Comparison of ENCODE assay signal across 1 cellular context in genomic region chr3:10164546-10165393, GRCh38.
TF ChIP-seq lines count a peak whose summit lies in the region.

A gene with protein sequence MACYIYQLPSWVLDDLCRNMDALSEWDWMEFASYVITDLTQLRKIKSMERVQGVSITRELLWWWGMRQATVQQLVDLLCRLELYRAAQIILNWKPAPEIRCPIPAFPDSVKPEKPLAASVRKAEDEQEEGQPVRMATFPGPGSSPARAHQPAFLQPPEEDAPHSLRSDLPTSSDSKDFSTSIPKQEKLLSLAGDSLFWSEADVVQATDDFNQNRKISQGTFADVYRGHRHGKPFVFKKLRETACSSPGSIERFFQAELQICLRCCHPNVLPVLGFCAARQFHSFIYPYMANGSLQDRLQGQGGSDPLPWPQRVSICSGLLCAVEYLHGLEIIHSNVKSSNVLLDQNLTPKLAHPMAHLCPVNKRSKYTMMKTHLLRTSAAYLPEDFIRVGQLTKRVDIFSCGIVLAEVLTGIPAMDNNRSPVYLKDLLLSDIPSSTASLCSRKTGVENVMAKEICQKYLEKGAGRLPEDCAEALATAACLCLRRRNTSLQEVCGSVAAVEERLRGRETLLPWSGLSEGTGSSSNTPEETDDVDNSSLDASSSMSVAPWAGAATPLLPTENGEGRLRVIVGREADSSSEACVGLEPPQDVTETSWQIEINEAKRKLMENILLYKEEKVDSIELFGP (plus strand): TSS chr3:10164919. CDS start chr3:10164955, 36 bp downstream.

TF ChIP-seq in GM12878, 131 proteins besides CTCF, POLR2A, EP300 and RAD21 (continued from another document):
- TF ChIP-seq, protein P1, sequence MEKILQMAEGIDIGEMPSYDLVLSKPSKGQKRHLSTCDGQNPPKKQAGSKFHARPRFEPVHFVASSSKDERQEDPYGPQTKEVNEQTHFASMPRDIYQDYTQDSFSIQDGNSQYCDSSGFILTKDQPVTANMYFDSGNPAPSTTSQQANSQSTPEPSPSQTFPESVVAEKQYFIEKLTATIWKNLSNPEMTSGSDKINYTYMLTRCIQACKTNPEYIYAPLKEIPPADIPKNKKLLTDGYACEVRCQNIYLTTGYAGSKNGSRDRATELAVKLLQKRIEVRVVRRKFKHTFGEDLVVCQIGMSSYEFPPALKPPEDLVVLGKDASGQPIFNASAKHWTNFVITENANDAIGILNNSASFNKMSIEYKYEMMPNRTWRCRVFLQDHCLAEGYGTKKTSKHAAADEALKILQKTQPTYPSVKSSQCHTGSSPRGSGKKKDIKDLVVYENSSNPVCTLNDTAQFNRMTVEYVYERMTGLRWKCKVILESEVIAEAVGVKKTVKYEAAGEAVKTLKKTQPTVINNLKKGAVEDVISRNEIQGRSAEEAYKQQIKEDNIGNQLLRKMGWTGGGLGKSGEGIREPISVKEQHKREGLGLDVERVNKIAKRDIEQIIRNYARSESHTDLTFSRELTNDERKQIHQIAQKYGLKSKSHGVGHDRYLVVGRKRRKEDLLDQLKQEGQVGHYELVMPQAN (conservative IDR thresholded peaks at IDR 0.05): peak; percentile 81; the same call in 1 of the 2 replicates
- TF ChIP-seq SIN3A (IDR thresholded peaks at IDR 0.05; ENCODE audit: low read depth, low read length): peak; percentile 41; the same call in 1 of the 2 replicates
- peak; percentile 45; the same call in 1 of the 2 replicates for TF ChIP-seq ZNF24 (IDR thresholded peaks at IDR 0.05)
- peak; percentile 79; the same call in 1 of the 2 replicates for TF ChIP-seq IKZF1 (conservative IDR thresholded peaks at IDR 0.05)
- TF ChIP-seq, protein P2, sequence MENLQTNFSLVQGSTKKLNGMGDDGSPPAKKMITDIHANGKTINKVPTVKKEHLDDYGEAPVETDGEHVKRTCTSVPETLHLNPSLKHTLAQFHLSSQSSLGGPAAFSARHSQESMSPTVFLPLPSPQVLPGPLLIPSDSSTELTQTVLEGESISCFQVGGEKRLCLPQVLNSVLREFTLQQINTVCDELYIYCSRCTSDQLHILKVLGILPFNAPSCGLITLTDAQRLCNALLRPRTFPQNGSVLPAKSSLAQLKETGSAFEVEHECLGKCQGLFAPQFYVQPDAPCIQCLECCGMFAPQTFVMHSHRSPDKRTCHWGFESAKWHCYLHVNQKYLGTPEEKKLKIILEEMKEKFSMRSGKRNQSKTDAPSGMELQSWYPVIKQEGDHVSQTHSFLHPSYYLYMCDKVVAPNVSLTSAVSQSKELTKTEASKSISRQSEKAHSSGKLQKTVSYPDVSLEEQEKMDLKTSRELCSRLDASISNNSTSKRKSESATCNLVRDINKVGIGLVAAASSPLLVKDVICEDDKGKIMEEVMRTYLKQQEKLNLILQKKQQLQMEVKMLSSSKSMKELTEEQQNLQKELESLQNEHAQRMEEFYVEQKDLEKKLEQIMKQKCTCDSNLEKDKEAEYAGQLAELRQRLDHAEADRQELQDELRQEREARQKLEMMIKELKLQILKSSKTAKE (IDR thresholded peaks at IDR 0.05; ENCODE audit: low read depth, poor library complexity, severe bottlenecking): no peak
- TF ChIP-seq, protein P3, sequence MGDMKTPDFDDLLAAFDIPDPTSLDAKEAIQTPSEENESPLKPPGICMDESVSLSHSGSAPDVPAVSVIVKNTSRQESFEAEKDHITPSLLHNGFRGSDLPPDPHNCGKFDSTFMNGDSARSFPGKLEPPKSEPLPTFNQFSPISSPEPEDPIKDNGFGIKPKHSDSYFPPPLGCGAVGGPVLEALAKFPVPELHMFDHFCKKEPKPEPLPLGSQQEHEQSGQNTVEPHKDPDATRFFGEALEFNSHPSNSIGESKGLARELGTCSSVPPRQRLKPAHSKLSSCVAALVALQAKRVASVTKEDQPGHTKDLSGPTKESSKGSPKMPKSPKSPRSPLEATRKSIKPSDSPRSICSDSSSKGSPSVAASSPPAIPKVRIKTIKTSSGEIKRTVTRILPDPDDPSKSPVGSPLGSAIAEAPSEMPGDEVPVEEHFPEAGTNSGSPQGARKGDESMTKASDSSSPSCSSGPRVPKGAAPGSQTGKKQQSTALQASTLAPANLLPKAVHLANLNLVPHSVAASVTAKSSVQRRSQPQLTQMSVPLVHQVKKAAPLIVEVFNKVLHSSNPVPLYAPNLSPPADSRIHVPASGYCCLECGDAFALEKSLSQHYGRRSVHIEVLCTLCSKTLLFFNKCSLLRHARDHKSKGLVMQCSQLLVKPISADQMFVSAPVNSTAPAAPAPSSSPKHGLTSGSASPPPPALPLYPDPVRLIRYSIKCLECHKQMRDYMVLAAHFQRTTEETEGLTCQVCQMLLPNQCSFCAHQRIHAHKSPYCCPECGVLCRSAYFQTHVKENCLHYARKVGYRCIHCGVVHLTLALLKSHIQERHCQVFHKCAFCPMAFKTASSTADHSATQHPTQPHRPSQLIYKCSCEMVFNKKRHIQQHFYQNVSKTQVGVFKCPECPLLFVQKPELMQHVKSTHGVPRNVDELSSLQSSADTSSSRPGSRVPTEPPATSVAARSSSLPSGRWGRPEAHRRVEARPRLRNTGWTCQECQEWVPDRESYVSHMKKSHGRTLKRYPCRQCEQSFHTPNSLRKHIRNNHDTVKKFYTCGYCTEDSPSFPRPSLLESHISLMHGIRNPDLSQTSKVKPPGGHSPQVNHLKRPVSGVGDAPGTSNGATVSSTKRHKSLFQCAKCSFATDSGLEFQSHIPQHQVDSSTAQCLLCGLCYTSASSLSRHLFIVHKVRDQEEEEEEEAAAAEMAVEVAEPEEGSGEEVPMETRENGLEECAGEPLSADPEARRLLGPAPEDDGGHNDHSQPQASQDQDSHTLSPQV (IDR thresholded peaks at IDR 0.05): 0 out of 2 replicates have a peak, but pooled peaks have one; percentile 40
- TF ChIP-seq RELA (IDR thresholded peaks at IDR 0.05; ENCODE audit: borderline replicate concordance, partially characterized antibody): no peak
- peak; percentile 18 to 50; a peak in 2 of 4 replicates for TF ChIP-seq BHLHE40 (IDR thresholded peaks at IDR 0.05; ENCODE audit: borderline replicate concordance in 1 of 2, low read depth in 2 of 2, low read length in 1 of 2)
- TF ChIP-seq, protein P4, sequence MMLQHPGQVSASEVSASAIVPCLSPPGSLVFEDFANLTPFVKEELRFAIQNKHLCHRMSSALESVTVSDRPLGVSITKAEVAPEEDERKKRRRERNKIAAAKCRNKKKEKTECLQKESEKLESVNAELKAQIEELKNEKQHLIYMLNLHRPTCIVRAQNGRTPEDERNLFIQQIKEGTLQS (IDR thresholded peaks at IDR 0.05; ENCODE audit: borderline replicate concordance, extremely low read depth, low read depth, low read length): no peak
- TF ChIP-seq IKZF2 (IDR thresholded peaks at IDR 0.05): peak in 1 of 2 experiments; percentile 33; a peak in 2 of 4 replicates
- TF ChIP-seq YY1 (IDR thresholded peaks at IDR 0.05; ENCODE audit: low read depth, low read length): peak; percentile 25; the same call in 1 of the 2 replicates
- TF ChIP-seq HDAC2 (IDR thresholded peaks at IDR 0.05): no peak
- TF ChIP-seq LARP7 (IDR thresholded peaks at IDR 0.05): peak; percentile 79; the same call in 1 of the 2 replicates
- no peak for TF ChIP-seq NBN (IDR thresholded peaks at IDR 0.05)
- peak in 1 of 2 experiments; percentile 53; a peak in 2 of 3 replicates for TF ChIP-seq EGR1 (IDR thresholded peaks at IDR 0.05; ENCODE audit: borderline replicate concordance in 1 of 2, low read depth in 2 of 2, low read length in 2 of 2)
- no peak for TF ChIP-seq MTA2 (IDR thresholded peaks at IDR 0.05; ENCODE audit: low read depth)
- peak; percentile 43; the same call in 1 of the 2 replicates for TF ChIP-seq POLR2AphosphoS5 (IDR thresholded peaks at IDR 0.05; ENCODE audit: low read length)
- peak; percentile 39; the same call in 1 of the 2 replicates for TF ChIP-seq RUNX3 (IDR thresholded peaks at IDR 0.05; ENCODE audit: low read length)
- TF ChIP-seq SMARCA5 (IDR thresholded peaks at IDR 0.05): peak; percentile 83; the same call in 1 of the 2 replicates
- peak; percentile 55; the same call in 1 of the 2 replicates for TF ChIP-seq TCF12 (IDR thresholded peaks at IDR 0.05; ENCODE audit: low read depth, low read length)
- TF ChIP-seq DPF2 (IDR thresholded peaks at IDR 0.05): peak; percentile 88
- TF ChIP-seq GATAD2B (conservative IDR thresholded peaks at IDR 0.05; ENCODE audit: low read depth): peak; percentile 78; the same call in 1 of the 2 replicates
- TF ChIP-seq ZNF687 (IDR thresholded peaks at IDR 0.05): peak; percentile 53; the same call in 1 of the 2 replicates
- TF ChIP-seq CHD1 (IDR thresholded peaks at IDR 0.05; ENCODE audit: low read depth, low read length): no peak
- TF ChIP-seq SPI1 (IDR thresholded peaks at IDR 0.05; ENCODE audit: borderline replicate concordance, insufficient read depth, low read depth, low read length): peak; percentile 5; the same call in 1 of the 2 replicates
- TF ChIP-seq RB1 (IDR thresholded peaks at IDR 0.05; ENCODE audit: borderline replicate concordance): peak; percentile 11; the same call in 1 of the 2 replicates
- TF ChIP-seq SP1 (IDR thresholded peaks at IDR 0.05; ENCODE audit: low read depth, low read length): peak; percentile 18
- 0 out of 2 replicates have a peak, but pooled peaks have one; percentile 60 for TF ChIP-seq NR2F1 (conservative IDR thresholded peaks at IDR 0.05)
- TF ChIP-seq BACH1 (IDR thresholded peaks at IDR 0.05; ENCODE audit: borderline replicate concordance): peak; percentile 40; the same call in 1 of the 2 replicates
